Comparison of ENCODE assay signal across 8 cellular contexts in the genomic region with DNA sequence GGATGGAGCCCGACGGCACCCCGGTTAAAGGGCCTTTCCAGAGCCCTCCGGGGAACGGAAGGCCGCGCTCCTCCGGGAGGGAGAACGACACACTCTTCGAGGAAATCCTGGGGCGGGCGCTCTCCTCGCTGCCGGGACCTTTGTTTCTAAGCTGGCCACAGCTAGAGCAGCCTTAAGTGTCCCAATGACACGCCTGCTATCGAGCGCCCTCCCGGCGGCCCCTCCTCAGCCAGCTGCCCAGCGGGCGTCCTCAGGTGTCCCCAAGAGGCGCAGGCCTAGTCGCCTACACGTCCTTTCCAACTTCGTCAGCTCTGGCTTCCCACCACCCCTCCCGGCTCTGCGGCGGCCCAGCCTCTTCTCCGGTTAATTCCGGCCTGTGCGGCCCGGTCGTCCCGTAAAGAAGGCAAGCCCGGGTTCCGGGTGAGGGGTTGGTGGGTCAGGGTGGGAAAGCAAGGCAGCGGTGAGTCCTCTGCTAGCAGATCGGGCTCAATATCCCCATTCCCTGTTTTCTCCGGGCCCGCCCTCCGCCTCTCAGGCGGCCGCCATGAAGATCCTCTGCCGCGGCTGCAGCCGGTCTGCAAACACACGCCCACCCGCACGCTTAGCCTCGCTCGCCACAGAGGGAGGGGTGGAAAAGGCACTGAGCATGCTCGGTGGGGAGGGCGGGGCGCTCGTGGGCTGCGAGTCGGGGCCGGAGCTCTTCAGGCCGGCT. TPM values are rescaled to one million over a fixed set of nuclear protein-coding genes. Genes with fewer than 3 reads are reported as not detected.
A peak's percentile ranks its signal among the peaks of the same experiment; 100 is the strongest.
DNase-seq lines count a peak whose midpoint lies in the region; ATAC-seq, FAIRE-seq and TF ChIP-seq lines count a peak whose summit lies in the region.

No MANE protein-coding gene starts in this region.

- TF ChIP-seq CTCF in D721Med (IDR thresholded peaks at IDR 0.05; ENCODE audit: insufficient read depth, missing control alignments) (no peak), endothelial cell of umbilical vein (IDR thresholded peaks at IDR 0.05; ENCODE audit: extremely low read depth in 1 of 2, insufficient read depth in 1 of 2, low read depth in 1 of 2, low read length in 2 of 2) (no peak)

- peak overlapping the region; percentile 86 for H3K27ac ChIP-seq in endothelial cell of umbilical vein (ENCODE audit: insufficient read depth, low read depth, low read length)

- H3K4me3 ChIP-seq in endothelial cell of umbilical vein (replicated peaks in 1 of 3; ENCODE audit: insufficient read depth in 1 of 3, low read depth in 1 of 3, low read length in 3 of 3) (peak overlapping the region; percentile 73 to 76 (median 73)), mononuclear cell (ENCODE audit: low read length) (peak overlapping the region; percentile 90)

- dilution Hi-C loops in endothelial cell of umbilical vein (cut with MboI; ENCODE audit: extremely low pct_ligation_motif_present, low sequenced_read_pairs), result no loop called here

- H3K36me3 ChIP-seq in endothelial cell of umbilical vein (ENCODE audit: control insufficient read depth in 2 of 2, extremely low read depth in 1 of 2, insufficient read depth in 2 of 2, low read length in 2 of 2), result no peaks in the 10 kb centered on the region

- TF ChIP-seq POLR2A in endothelial cell of umbilical vein (IDR thresholded peaks at IDR 0.05; ENCODE audit: low read depth, low read length), result peak; percentile 94

- peak overlapping the region; percentile 93 for H2AFZ ChIP-seq in endothelial cell of umbilical vein (ENCODE audit: low read depth, low read length)

- H3K9me1 ChIP-seq in endothelial cell of umbilical vein (replicated peaks; ENCODE audit: control insufficient read depth, extremely low read depth, insufficient read depth, low read length), result no peaks in the 10 kb centered on the region

- DNase-seq in D721Med (ENCODE audit: insufficient read length, low spot score) (peak; percentile 84), HT1080 (ENCODE audit: low read depth) (peak; percentile 90), NOMO-1 treated with DMSO at 0.1 percent for 48 hours (lab: John Stamatoyannopoulos, UW; ENCODE audit: unreplicated experiment) (peak; percentile 95), endothelial cell of umbilical vein (ENCODE audit: low read depth, low spot score) (peak; percentile 98)
- DNase-seq in activated CD8-positive, alpha-beta memory T cell treated with anti-CD3 and anti-CD28 coated beads, Interleukin-2, amount 50 U/mL, for 4 hours, result peak; percentile 93
- DNase-seq in stimulated activated CD8-positive, alpha-beta memory T cell treated with anti-CD3 and anti-CD28 coated beads, Interleukin-2, amount 100 ng/mL, for 1 hour (ENCODE audit: low read depth in 2 of 2), result peak; percentile 79 to 80

- intact Hi-C loops in endothelial cell of umbilical vein (cut with micrococcal nuclease), result loop anchor here (2.0 to 5.0 kb wide), 8 partner anchors 118 to 1302 kb away; a partner anchor contains a TSS

- CTCF ChIA-PET in endothelial cell of umbilical vein (lab: Charles Lee), result interaction anchor here (0.8 to 2.4 kb wide), 10 partner anchors 11 to 795 kb away, joined by 3 to 11 read pairs (median 3); a partner anchor contains a TSS

- H3K9ac ChIP-seq in endothelial cell of umbilical vein (replicated peaks; ENCODE audit: extremely low read depth, insufficient read depth, low read length), result peak overlapping the region; percentile 95

- no peak for FAIRE-seq in D721Med (lab: Jason Lieb, UNC)
- peak; percentile 93 for FAIRE-seq in endothelial cell of umbilical vein (lab: Jason Lieb, UNC)

- H3K4me1 ChIP-seq in endothelial cell of umbilical vein (ENCODE audit: control insufficient read depth, extremely low read depth, insufficient read depth, low read length) (peaks cover 22% of the 10 kb centered on the region), mononuclear cell (ENCODE audit: insufficient read depth, low read length) (peaks cover 19% of the 10 kb centered on the region)

- ATAC-seq in GM21381 (IDR thresholded peaks at IDR 0.05; ENCODE audit: unreplicated experiment), result peak; percentile 85

- H3K27me3 ChIP-seq in endothelial cell of umbilical vein (ENCODE audit: control insufficient read depth in 2 of 2, insufficient read depth in 2 of 2, low read length in 2 of 2), result no peaks in the 10 kb centered on the region
- H3K27me3 ChIP-seq in mononuclear cell (ENCODE audit: insufficient read depth, low read length), result no peaks in the 10 kb centered on the region

- H3K9me3 ChIP-seq in endothelial cell of umbilical vein (replicated peaks; ENCODE audit: control insufficient read depth, insufficient read depth, low read length) (no peaks in the 10 kb centered on the region), mononuclear cell (ENCODE audit: low read depth, low read length) (no peaks in the 10 kb centered on the region)

- peaks cover 2% of the 10 kb centered on the region for H4K20me1 ChIP-seq in endothelial cell of umbilical vein (replicated peaks; ENCODE audit: control insufficient read depth, extremely low read depth, insufficient read depth, low read length)

- BruUV-seq in endothelial cell of umbilical vein (replicated peaks; lab: Mats Ljungman, UMichigan), result TSS peak; percentile 53

- POLR2A ChIA-PET in endothelial cell of umbilical vein (lab: Charles Lee), result interaction anchor here (0.9 to 1.6 kb wide), 2 partner anchors 10 to 735 kb away, joined by 3 read pairs; a partner anchor contains a TSS

- H3K4me2 ChIP-seq in endothelial cell of umbilical vein (ENCODE audit: insufficient read depth, low read length), result peak overlapping the region; percentile 81

- peaks cover 45% of the 10 kb centered on the region for H3K79me2 ChIP-seq in endothelial cell of umbilical vein (ENCODE audit: control insufficient read depth, insufficient read depth, low read length)

TF ChIP-seq in endothelial cell of umbilical vein, 7 proteins besides CTCF, POLR2A, EP300 and RAD21:
- TF ChIP-seq GATA2 (IDR thresholded peaks at IDR 0.05; ENCODE audit: insufficient read depth, insufficient read length, low read depth, low read length) (no peak), MYC (IDR thresholded peaks at IDR 0.05; ENCODE audit: low read depth, low read length) (no peak), POLR2AphosphoS5 (IDR thresholded peaks at IDR 0.05; ENCODE audit: insufficient read depth, low read depth, low read length) (peak; percentile 86)
- TF ChIP-seq, protein P1, sequence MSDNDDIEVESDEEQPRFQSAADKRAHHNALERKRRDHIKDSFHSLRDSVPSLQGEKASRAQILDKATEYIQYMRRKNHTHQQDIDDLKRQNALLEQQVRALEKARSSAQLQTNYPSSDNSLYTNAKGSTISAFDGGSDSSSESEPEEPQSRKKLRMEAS (IDR thresholded peaks at IDR 0.05; ENCODE audit: insufficient read depth, insufficient read length), result peak; percentile 60
TF ChIP-seq in endothelial cell of umbilical vein: peak in this region for 2.

RNA-seq across cellular contexts. Expression of a gene that starts 0.4 kb away (rescaled TPM):
- 35.8 and 48.5 TPM in 2 replicates for total RNA-seq in HT1080 (2014; rRNA removed; shearing (Covaris generic))
- 36.3 and 42.3 TPM in 2 replicates for polyA plus RNA-seq in HT1080 (2015; cell fraction: cytosol; rRNA removed)
- 38.4 and 43.3 TPM in 2 replicates for polyA plus RNA-seq in HT1080 (2015; cell fraction: nucleus; rRNA removed)
- 52.8 and 54.0 TPM in 2 replicates for total RNA-seq in endothelial cell of umbilical vein
- 13.6 and 17.6 TPM in 2 replicates for polyA plus RNA-seq in endothelial cell of umbilical vein
- polyA plus RNA-seq in endothelial cell of umbilical vein (2011; cell fraction: cytosol; rRNA removed), result 20.1 and 22.1 TPM in 2 replicates
- polyA plus RNA-seq in endothelial cell of umbilical vein (2011; cell fraction: nucleus; rRNA removed), result 33.9 and 36.4 TPM in 2 replicates
- polyA plus RNA-seq in endothelial cell of umbilical vein (2012), result 37.2 and 51.5 TPM in 2 replicates
- polyA minus RNA-seq in endothelial cell of umbilical vein, result 55.8 and 56.1 TPM in 2 replicates
- polyA minus RNA-seq in endothelial cell of umbilical vein (2011; cell fraction: cytosol; rRNA and poly(A)+ RNA removed), result 26.5 TPM
- 92.5 and 98.0 TPM in 2 replicates for polyA minus RNA-seq in endothelial cell of umbilical vein (2011; cell fraction: nucleus; rRNA and poly(A)+ RNA removed)
- total RNA-seq in mononuclear cell, result 44.4 TPM

Comparison
In these comparisons a context has a peak if more than half of its experiments do, and no peak if none do; other contexts are left out.
1. Peak in every context shown above with its lines: DNase-seq, ATAC-seq, H3K4me3 ChIP-seq and H3K27ac ChIP-seq.